In the genomic region with DNA sequence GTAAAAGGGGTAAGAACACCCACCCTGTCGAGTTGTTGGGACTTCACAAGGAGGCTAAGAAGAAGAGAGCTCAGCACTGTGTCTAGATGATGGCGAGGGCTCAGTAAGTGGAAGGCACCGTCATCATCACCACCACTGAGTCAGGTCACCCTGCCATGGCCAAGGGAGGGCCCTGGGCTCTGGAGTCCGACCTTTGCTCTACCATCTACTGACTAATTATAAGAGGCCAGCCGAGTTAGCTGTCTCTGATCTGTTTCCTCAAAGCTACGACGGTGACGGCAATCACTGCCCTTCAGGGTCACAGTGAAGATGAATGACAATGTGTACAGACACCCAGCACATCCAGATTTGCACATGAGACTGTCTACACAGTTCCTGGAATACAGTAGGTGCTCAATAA, we compare ENCODE assay signal across 14 cellular contexts. TPM values are rescaled to one million over a fixed set of nuclear protein-coding genes. Genes with fewer than 3 reads are reported as not detected.
DNase-seq lines count a peak whose midpoint lies in the region; ATAC-seq, FAIRE-seq and TF ChIP-seq lines count a peak whose summit lies in the region.
"Had no signal": no experiment of that assay in that cellular context is flagged by ENCODE, and none has a peak within 500 bp of the region (broad histone marks: within the 10 kb centered on the region; RNA-seq: fewer than 3 reads in every experiment).

No MANE protein-coding gene starts in this region.

- H3K4me1 ChIP-seq in adrenal gland (replicated peaks in 1 of 2), result peaks cover 19 to 37% of the 10 kb centered on the region in 2 donors
- H3K4me1 ChIP-seq in mesenchymal stem cell (ENCODE audit: control insufficient read depth, insufficient read depth, low read depth, low read length), result peaks cover 57% of the 10 kb centered on the region

- peak overlapping the region; percentile 83 for H2AK5ac ChIP-seq in mesenchymal stem cell (ENCODE audit: low read length, severe bottlenecking)

- in situ Hi-C loops in GM13977 (cut with MboI; ENCODE audit: low pct_unique_long_range_greater_than_20kb, low sequenced_read_pairs, unreplicated experiment), result no loop called here

- H3K9me3 ChIP-seq in adrenal gland (replicated peaks in 1 of 3) (no peaks in the 10 kb centered on the region), mesenchymal stem cell (ENCODE audit: control insufficient read depth, low read length) (no peaks in the 10 kb centered on the region)

- no peak overlapping the region for H2BK5ac ChIP-seq in mesenchymal stem cell (ENCODE audit: low read depth, low read length, poor library complexity, severe bottlenecking)

- TF ChIP-seq POLR2A in adrenal gland (IDR thresholded peaks at IDR 0.05), result no peak

- no peak for ATAC-seq in HG03135 (IDR thresholded peaks at IDR 0.05; ENCODE audit: unreplicated experiment)
- ATAC-seq: activated CD8-positive, alpha-beta T cell treated with anti-CD3 and anti-CD28 coated beads for 36 hours had no signal

- TF ChIP-seq CTCF in adrenal gland (IDR thresholded peaks at IDR 0.05), result no peak
- no peak for TF ChIP-seq CTCF in GM13977 (IDR thresholded peaks at IDR 0.05; ENCODE audit: extremely low read depth, insufficient read depth, missing control alignments)

- H2AFZ ChIP-seq in mesenchymal stem cell (ENCODE audit: low read depth, low read length), result no peak overlapping the region

- H3K27ac ChIP-seq in adrenal gland, result peak overlapping the region in 4 of 5 donors; percentile 82 to 89 (median 84)
- peak overlapping the region; percentile 77 for H3K27ac ChIP-seq in mesenchymal stem cell (ENCODE audit: low read length, poor library complexity, severe bottlenecking)
- peak overlapping the region; percentile 89 for H3K27ac ChIP-seq in substantia nigra (ENCODE audit: low read depth, low read length, poor library complexity, severe bottlenecking)
- H3K27ac ChIP-seq: foreskin keratinocyte had no signal

- peak overlapping the region; percentile 12 for H2BK120ac ChIP-seq in mesenchymal stem cell (ENCODE audit: low read depth, low read length)

- H3K14ac ChIP-seq in mesenchymal stem cell (ENCODE audit: low read length in 2 of 2), result peak overlapping the region in 1 of 2 experiments; percentile 93

- no peak overlapping the region for H3K4me2 ChIP-seq in mesenchymal stem cell (ENCODE audit: low read length, poor library complexity, severe bottlenecking)

- H3K27me3 ChIP-seq in adrenal gland (no peaks in the 10 kb centered on the region), mesenchymal stem cell (ENCODE audit: control insufficient read depth in 1 of 2, insufficient read depth in 1 of 2, low read length in 2 of 2) (no peaks in the 10 kb centered on the region)
- H3K27me3 ChIP-seq: foreskin keratinocyte had no signal

- peak overlapping the region; percentile 10 to 79 for H3K4ac ChIP-seq in mesenchymal stem cell (ENCODE audit: low read depth in 1 of 2, low read length in 2 of 2)

- H3K23ac ChIP-seq in mesenchymal stem cell (ENCODE audit: low read length in 2 of 2), result no peak overlapping the region

- no peaks in the 10 kb centered on the region for H3K36me3 ChIP-seq in adrenal gland (replicated peaks in 1 of 2)
- peaks cover 9 to 14% of the 10 kb centered on the region in 2 experiments for H3K36me3 ChIP-seq in mesenchymal stem cell (ENCODE audit: control insufficient read depth in 1 of 2, insufficient read depth in 2 of 2, low read depth in 1 of 2, low read length in 2 of 2)

- H3K79me1 ChIP-seq in mesenchymal stem cell (replicated peaks; ENCODE audit: low read length, poor library complexity, severe bottlenecking), result peaks cover 30% of the 10 kb centered on the region

- DNase-seq in ELR (ENCODE audit: low read depth) (peak; percentile 30), adrenal gland (peak in 1 of 7 donors; percentile 60), mesenchymal stem cell (peak; percentile 39), substantia nigra (lab: John Stamatoyannopoulos, UW) (no peak), HTR-8/SVneo (ENCODE audit: insufficient read length, low spot score) (no peak), GM13977 (ENCODE audit: low spot score) (no peak), D341Med (ENCODE audit: low spot score) (no peak)
- DNase-seq: activated CD8-positive, alpha-beta T cell treated with anti-CD3 and anti-CD28 coated beads for 36 hours; activated naive CD4-positive, alpha-beta T cell; foreskin keratinocyte; NCI-H2171; stimulated activated CD4-positive, alpha-beta T cell treated with anti-CD3 and anti-CD28 coated beads, Interleukin-15, amount 100 ng/mL, for 24 hours; T-helper 2 cell had no signal

- peak overlapping the region; percentile 90 for H3K9ac ChIP-seq in mesenchymal stem cell (ENCODE audit: low read length)

- peak overlapping the region; percentile 46 to 95 for H2BK12ac ChIP-seq in mesenchymal stem cell (ENCODE audit: low read length in 2 of 2)

- H3K4me3 ChIP-seq in adrenal gland (peak overlapping the region in 1 of 4 donors; percentile 48), mesenchymal stem cell (ENCODE audit: insufficient read depth in 1 of 2, low read depth in 1 of 2, low read length in 2 of 2) (peak overlapping the region in 1 of 2 experiments; percentile 78)

- intact Hi-C loops in adrenal gland (cut with DNase I), result no loop called here

- H4K8ac ChIP-seq in mesenchymal stem cell (ENCODE audit: low read length), result peak overlapping the region; percentile 41

- no peak for FAIRE-seq in HTR-8/SVneo (lab: Jason Lieb, UNC)

- peak overlapping the region; percentile 13 for H2BK15ac ChIP-seq in mesenchymal stem cell (ENCODE audit: low read depth, poor library complexity, severe bottlenecking)

- 56 to 74% (median 57%) methylated on average over 4 to 8 of the region's 8 CpGs for WGBS in adrenal gland, 4 donors
- 73% methylated on average over 8 of the region's 8 CpGs for WGBS in mesenchymal stem cell

- peak overlapping the region; percentile 65 for H4K91ac ChIP-seq in mesenchymal stem cell (ENCODE audit: low read length)

- H3K18ac ChIP-seq in mesenchymal stem cell (ENCODE audit: low read depth in 1 of 2, low read length in 2 of 2), result peak overlapping the region; percentile 76 to 95

RNA-seq across cellular contexts. Expression of gene KIAA0930, which starts 29.3 kb away (rescaled TPM):
- total RNA-seq in adrenal gland, result 100 to 1,000 TPM in 4 of 8 donors, 10 to 100 TPM in 4; 52.7 to 142 (median 96.4) TPM
- 100 to 1,000 TPM in 2 of 3 donors, 10 to 100 TPM in 1; 43.3 to 183 (median 152) TPM for polyA plus RNA-seq in adrenal gland
- polyA plus RNA-seq in mesenchymal stem cell (2013, experiment 1 of 2), result 99.4 TPM
- polyA plus RNA-seq in mesenchymal stem cell (2013, experiment 2 of 2), result 104 TPM

RNA-seq across cellular contexts. Expression of gene NUP50, which starts 47.7 kb away (rescaled TPM):
- 100 to 1,000 TPM in 2 of 8 donors, 10 to 100 TPM in 6; 48.9 to 126 (median 69.9) TPM for total RNA-seq in adrenal gland
- 10 to 100 TPM; 14.9 to 45.9 (median 23.1) TPM for polyA plus RNA-seq in adrenal gland
- 31.3 TPM for polyA plus RNA-seq in mesenchymal stem cell (2013, experiment 1 of 2)
- 31.6 TPM for polyA plus RNA-seq in mesenchymal stem cell (2013, experiment 2 of 2)

Comparison
In these comparisons a context has a peak if more than half of its experiments do, and no peak if none do; other contexts are left out.
1. DNase-seq: peak in ELR (single experiment) and mesenchymal stem cell (single experiment); none in substantia nigra (0 of 49), HTR-8/SVneo (single experiment), GM13977 (single experiment) and D341Med (single experiment).
2. Peak in every context shown above with its lines, with median percentiles within 50 percentile points of each other: H3K27ac ChIP-seq.